8 cellular contexts compared by ENCODE assay signal in the genomic region with DNA sequence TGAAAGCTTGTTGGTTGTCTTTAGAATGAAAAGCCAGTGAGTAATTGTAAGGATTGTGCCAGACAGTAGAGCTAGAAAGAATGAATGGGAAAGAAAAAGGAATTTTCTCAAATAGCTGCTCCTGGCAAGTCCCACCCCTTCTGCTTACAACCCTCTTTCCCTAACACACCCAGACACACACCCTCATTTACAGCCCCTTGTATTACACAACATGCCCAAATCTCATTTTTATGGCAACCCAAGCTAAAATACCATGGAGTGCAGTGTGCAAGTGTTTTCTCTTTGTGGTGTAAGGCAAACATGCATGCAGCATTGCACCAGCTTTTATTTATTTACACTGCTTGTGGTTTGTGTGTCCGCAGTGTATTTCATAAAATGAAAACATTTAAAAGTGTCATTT. TPM values are rescaled to one million over a fixed set of nuclear protein-coding genes. Genes with fewer than 3 reads are reported as not detected.
A peak's percentile ranks its signal among the peaks of the same experiment; 100 is the strongest.
DNase-seq lines count a peak whose midpoint lies in the region; ATAC-seq and TF ChIP-seq lines count a peak whose summit lies in the region.

No MANE protein-coding gene starts in this region.

- no peaks in the 10 kb centered on the region for H3K36me3 ChIP-seq in SJCRH30
- no peaks in the 10 kb centered on the region for H3K36me3 ChIP-seq in thoracic aorta

- peak overlapping the region; percentile 84 for H3K4me3 Mint-ChIP-seq in activated T-cell treated with anti-CD3 and anti-CD28 coated beads, Interleukin-2, amount 50 U/mL, for 4 hours

- TF ChIP-seq CTCF in thoracic aorta (IDR thresholded peaks at IDR 0.05), result no peak

- no peaks in the 10 kb centered on the region for H3K36me3 Mint-ChIP-seq in activated T-cell treated with anti-CD3 and anti-CD28 coated beads, Interleukin-2, amount 50 U/mL, for 4 hours (ENCODE audit: insufficient read depth)

- H3K9me3 ChIP-seq in SJCRH30 (replicated peaks), result no peaks in the 10 kb centered on the region
- H3K9me3 ChIP-seq in right cardiac atrium (ENCODE audit: control insufficient read depth, low read length), result no peaks in the 10 kb centered on the region
- H3K9me3 ChIP-seq in thoracic aorta, result no peaks in the 10 kb centered on the region

- no peaks in the 10 kb centered on the region for H3K9me3 Mint-ChIP-seq in activated T-cell treated with anti-CD3 and anti-CD28 coated beads, Interleukin-2, amount 50 U/mL, for 4 hours

- H3K27ac ChIP-seq in SJCRH30, result no peak overlapping the region
- H3K27ac ChIP-seq in right cardiac atrium (ENCODE audit: low read length), result no peak overlapping the region
- no peak overlapping the region for H3K27ac ChIP-seq in thoracic aorta

- 55% methylated on average over 1 of the region's 1 CpG for WGBS in right cardiac atrium

- H3K27me3 Mint-ChIP-seq in activated T-cell treated with anti-CD3 and anti-CD28 coated beads, Interleukin-2, amount 50 U/mL, for 4 hours (ENCODE audit: low read depth), result peaks cover 42% of the 10 kb centered on the region

- H3K4me3 ChIP-seq in SJCRH30 (peak overlapping the region; percentile 86), right cardiac atrium (ENCODE audit: low read length) (peak overlapping the region; percentile 91), thoracic aorta (peak overlapping the region; percentile 82)

- no peak for ATAC-seq in activated T-cell treated with anti-CD3 and anti-CD28 coated beads, Interleukin-2, amount 50 U/mL, for 4 hours
- ATAC-seq in right cardiac atrium, result peak; percentile 10 to 43
- ATAC-seq in thoracic aorta (ENCODE audit: insufficient number of reproducible peaks, low FRiP score, low read depth), result no peak

- H3K4me1 Mint-ChIP-seq in activated T-cell treated with anti-CD3 and anti-CD28 coated beads, Interleukin-2, amount 50 U/mL, for 4 hours (ENCODE audit: low read depth), result peaks cover 13% of the 10 kb centered on the region

- intact Hi-C loops in right cardiac atrium (cut with DNase I), result no loop called here

- H3K27me3 ChIP-seq in SJCRH30, result no peaks in the 10 kb centered on the region
- H3K27me3 ChIP-seq in right cardiac atrium (ENCODE audit: control insufficient read depth, insufficient read depth), result no peaks in the 10 kb centered on the region
- H3K27me3 ChIP-seq in thoracic aorta (replicated peaks; ENCODE audit: insufficient read depth), result no peaks in the 10 kb centered on the region

- peaks cover 4% of the 10 kb centered on the region; the same call in 1 of the 2 replicates for H3K4me1 ChIP-seq in SJCRH30
- peaks cover 2% of the 10 kb centered on the region for H3K4me1 ChIP-seq in right cardiac atrium (ENCODE audit: control insufficient read depth, insufficient read depth, low read length)
- H3K4me1 ChIP-seq in thoracic aorta (ENCODE audit: control insufficient read depth in 1 of 2, low read depth in 2 of 2), result peaks cover 8 to 14% of the 10 kb centered on the region in 2 donors

- no peak for DNase-seq in activated T-cell treated with anti-CD3 and anti-CD28 coated beads, Interleukin-2, amount 50 U/mL, for 4 hours
- DNase-seq in activated T-cell treated with anti-CD3 and anti-CD28 coated beads, Interleukin-2, amount 50 U/mL, for 48 hours, result no peak
- DNase-seq in SJCRH30 (peak in 1 of 2 experiments; percentile 10), right cardiac atrium (no peak), thoracic aorta (ENCODE audit: low spot score) (no peak), medulla oblongata (ENCODE audit: extremely low spot score) (no peak), SIG-M5 treated with dmso at 0.1 percent for 504 hours (lab: John Stamatoyannopoulos, UW; ENCODE audit: unreplicated experiment) (no peak), mesenteric fat pad (ENCODE audit: low spot score) (no peak)

RNA-seq across cellular contexts. Expression of a gene that starts 1.5 kb away (rescaled TPM):
- 1 to 10 TPM in 1 of 3 donors, under 1 TPM in 2; 0.58 to 1.0 (median 0.60) TPM for total RNA-seq in activated T-cell treated with anti-CD3 and anti-CD28 coated beads, Interleukin-2, amount 50 U/mL, for 4 hours
- 12.3 and 14.3 TPM in 2 replicates for total RNA-seq in SJCRH30 (2014; rRNA removed; shearing (Covaris generic))
- total RNA-seq in right cardiac atrium (10 to 100 TPM; 42.0 to 57.8 (median 49.3) TPM), thoracic aorta (1 to 10 TPM; 3.9 to 5.3 TPM), mesenteric fat pad (258 TPM)
- polyA plus RNA-seq in right cardiac atrium, result 32.3 TPM

Comparison
In these comparisons a context has a peak if more than half of its experiments do, and no peak if none do; other contexts are left out.
1. ATAC-seq: peak in right cardiac atrium (2 of 2); none in activated T-cell treated with anti-CD3 and anti-CD28 coated beads, Interleukin-2, amount 50 U/mL, for 4 hours (0 of 2) and thoracic aorta (single experiment).
2. Peak in every context shown above with its lines, with median percentiles within 50 percentile points of each other: H3K4me3 ChIP-seq.